In the genomic region with DNA sequence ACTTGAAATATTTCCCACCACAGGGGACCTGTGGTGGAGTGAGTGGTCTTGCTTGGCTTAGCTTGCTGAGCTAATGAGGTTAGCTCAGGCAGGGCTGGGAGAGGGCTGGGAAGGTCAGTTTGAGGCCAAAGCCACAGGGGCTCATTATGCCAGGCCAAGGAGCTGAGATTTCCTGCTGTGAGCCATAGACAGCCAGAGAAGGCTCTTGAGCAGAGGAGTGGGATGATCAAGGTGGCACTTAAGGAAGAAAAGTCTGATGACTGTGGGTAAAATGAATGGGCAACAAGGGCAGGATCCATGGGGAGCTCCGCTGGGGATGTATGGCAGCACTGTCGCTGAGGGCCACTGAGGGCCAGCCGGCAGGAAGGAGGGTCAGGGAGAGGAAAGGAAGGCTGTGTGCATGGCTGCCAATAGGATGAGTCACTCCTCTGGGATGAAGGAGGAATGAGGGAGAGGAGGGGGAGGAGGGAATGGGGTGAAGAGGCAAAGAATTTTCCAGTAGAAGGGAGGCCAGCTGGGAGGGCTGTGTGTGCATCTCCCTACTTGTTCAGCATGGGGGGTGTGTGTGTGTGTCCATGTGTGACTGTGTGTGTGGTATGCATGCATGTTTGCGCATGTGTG, we compare ENCODE assay signal across 10 cellular contexts. TPM values are rescaled to one million over a fixed set of nuclear protein-coding genes. Genes with fewer than 3 reads are reported as not detected.
DNase-seq lines count a peak whose midpoint lies in the region; ATAC-seq and TF ChIP-seq lines count a peak whose summit lies in the region.
"Had no signal": no experiment of that assay in that cellular context is flagged by ENCODE, and none has a peak within 500 bp of the region (broad histone marks: within the 10 kb centered on the region; RNA-seq: fewer than 3 reads in every experiment).

No MANE protein-coding gene starts in this region.

- H3K27me3 ChIP-seq in body of pancreas, result no peaks in the 10 kb centered on the region

- TF ChIP-seq CTCF in HEK293 (tag by site-specific recombination; IDR thresholded peaks at IDR 0.05) (no peak), body of pancreas (IDR thresholded peaks at IDR 0.05) (no peak)

- H3K27ac ChIP-seq in HEK293 (ENCODE audit: extremely low read depth, low read depth, low read length) (no peak overlapping the region), body of pancreas (no peak overlapping the region)

- H3K4me1 ChIP-seq in HEK293 (ENCODE audit: control insufficient read depth, insufficient read depth, low read length) (no peaks in the 10 kb centered on the region), body of pancreas (no peaks in the 10 kb centered on the region)

- no peak for TF ChIP-seq POLR2A in body of pancreas (IDR thresholded peaks at IDR 0.05)

- H3K9me3 ChIP-seq in HEK293 (ENCODE audit: control insufficient read depth, insufficient read depth, low read depth, low read length) (no peaks in the 10 kb centered on the region), body of pancreas (no peaks in the 10 kb centered on the region)

- POLR2A ChIA-PET in HEK293 (lab: Yijun Ruan, JAX), result interaction anchor here (3.4 kb wide), 1 partner anchor 18 kb away, joined by 14 read pairs; the partner anchor contains the start of gene ZNF488

- WGBS in body of pancreas, 2 donors, result 65 to 75% methylated on average over 4 of the region's 4 CpGs

- no peaks in the 10 kb centered on the region for H3K36me3 ChIP-seq in HEK293 (ENCODE audit: control insufficient read depth in 2 of 2, insufficient read depth in 1 of 2, low read length in 2 of 2)
- H3K36me3 ChIP-seq in body of pancreas (replicated peaks in 1 of 2; ENCODE audit: insufficient read depth in 1 of 2, low read depth in 2 of 2), result no peaks in the 10 kb centered on the region

- CTCF ChIA-PET in HEK293 (lab: Yijun Ruan, JAX), result interaction anchor here (0.6 to 1.6 kb wide), 3 partner anchors 11 to 35 kb away, joined by 3 to 7 read pairs (median 4); no protein-coding TSS in a partner anchor

- intact Hi-C loops in body of pancreas (cut with DNase I), result no loop called here

- DNase-seq in body of pancreas (peak in 3 of 4 donors; percentile 18 to 55 (median 20)), iris pigment epithelial cell (ENCODE audit: low read depth) (peak; percentile 78), smooth muscle cell of the brain vasculature (ENCODE audit: low read depth, low spot score) (peak; percentile 83), NCI-H1092 treated with DMSO at 0.1 percent for 48 hours (lab: John Stamatoyannopoulos, UW) (no peak), NCI-H748 treated with DMSO at 0.1 percent for 48 hours (lab: John Stamatoyannopoulos, UW) (no peak)
- DNase-seq: immature natural killer cell; stimulated activated naive CD8-positive, alpha-beta T cell treated with anti-CD3 and anti-CD28 coated beads, Interleukin-15, amount 100 ng/mL, for 72 hours had no signal

- H3K4me3 ChIP-seq in HEK293 (ENCODE audit: low read depth, low read length), result no peak overlapping the region
- H3K4me3 ChIP-seq in body of pancreas, result no peak overlapping the region

- peak; percentile 70 for ATAC-seq in body of pancreas
- ATAC-seq in GM19463 (IDR thresholded peaks at IDR 0.05; ENCODE audit: unreplicated experiment), result no peak
- ATAC-seq in HG02840 (IDR thresholded peaks at IDR 0.05; ENCODE audit: low FRiP score, unreplicated experiment), result no peak
- ATAC-seq: stimulated activated naive CD8-positive, alpha-beta T cell treated with anti-CD3 and anti-CD28 coated beads, Interleukin-15, amount 100 ng/mL, for 72 hours had no signal

TF ChIP-seq in HEK293, 187 proteins besides CTCF, POLR2A, EP300 and RAD21 (continues in another document):
- TF ChIP-seq SP7 (tag by site-specific recombination; IDR thresholded peaks at IDR 0.05) (0 out of 2 replicates have a peak, but pooled peaks have one; percentile 25), ZNF302 (tag by site-specific recombination; IDR thresholded peaks at IDR 0.05; ENCODE audit: low read depth) (no peak), ZIC2 (tag by site-specific recombination; IDR thresholded peaks at IDR 0.05) (peak; percentile 84), ZFP69B (tag by site-specific recombination; IDR thresholded peaks at IDR 0.05) (no peak), ZBTB11 (tag by site-specific recombination; conservative IDR thresholded peaks at IDR 0.05; ENCODE audit: low read depth) (no peak), GLI4 (tag by site-specific recombination; IDR thresholded peaks at IDR 0.05) (peak; percentile 61; the same call in 1 of the 2 replicates), ZNF221 (tag by site-specific recombination; IDR thresholded peaks at IDR 0.05; ENCODE audit: borderline replicate concordance) (no peak), REPIN1 (tag by site-specific recombination; IDR thresholded peaks at IDR 0.05; ENCODE audit: low read depth) (no peak), ZNF223 (tag by site-specific recombination; IDR thresholded peaks at IDR 0.05) (no peak), KLF7 (tag by site-specific recombination; IDR thresholded peaks at IDR 0.05; ENCODE audit: borderline replicate concordance) (no peak), GLIS2 (tag by site-specific recombination; IDR thresholded peaks at IDR 0.05) (peak; percentile 67), GLIS1 (tag by site-specific recombination; IDR thresholded peaks at IDR 0.05) (peak; percentile 50), ZNF629 (tag by site-specific recombination; IDR thresholded peaks at IDR 0.05) (peak; percentile 54; the same call in 1 of the 2 replicates), ZBTB21 (tag by site-specific recombination; IDR thresholded peaks at IDR 0.05) (0 out of 2 replicates have a peak, but pooled peaks have one; percentile 14), ZEB2 (tag by site-specific recombination; IDR thresholded peaks at IDR 0.05) (peak; percentile 31; the same call in 1 of the 2 replicates), ZNF140 (tag by site-specific recombination; IDR thresholded peaks at IDR 0.05) (no peak), ZFP37 (tag by site-specific recombination; IDR thresholded peaks at IDR 0.05) (peak; percentile 54; the same call in 1 of the 2 replicates)
- TF ChIP-seq, protein P1, sequence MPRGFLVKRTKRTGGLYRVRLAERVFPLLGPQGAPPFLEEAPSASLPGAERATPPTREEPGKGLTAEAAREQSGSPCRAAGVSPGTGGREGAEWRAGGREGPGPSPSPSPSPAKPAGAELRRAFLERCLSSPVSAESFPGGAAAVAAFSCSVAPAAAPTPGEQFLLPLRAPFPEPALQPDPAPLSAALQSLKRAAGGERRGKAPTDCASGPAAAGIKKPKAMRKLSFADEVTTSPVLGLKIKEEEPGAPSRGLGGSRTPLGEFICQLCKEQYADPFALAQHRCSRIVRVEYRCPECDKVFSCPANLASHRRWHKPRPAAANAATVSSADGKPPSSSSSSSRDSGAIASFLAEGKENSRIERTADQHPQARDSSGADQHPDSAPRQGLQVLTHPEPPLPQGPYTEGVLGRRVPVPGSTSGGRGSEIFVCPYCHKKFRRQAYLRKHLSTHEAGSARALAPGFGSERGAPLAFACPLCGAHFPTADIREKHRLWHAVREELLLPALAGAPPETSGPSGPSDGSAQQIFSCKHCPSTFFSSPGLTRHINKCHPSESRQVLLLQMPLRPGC (tag by site-specific recombination; IDR thresholded peaks at IDR 0.05), result 0 out of 2 replicates have a peak, but pooled peaks have one; percentile 25
- TF ChIP-seq, protein P2, sequence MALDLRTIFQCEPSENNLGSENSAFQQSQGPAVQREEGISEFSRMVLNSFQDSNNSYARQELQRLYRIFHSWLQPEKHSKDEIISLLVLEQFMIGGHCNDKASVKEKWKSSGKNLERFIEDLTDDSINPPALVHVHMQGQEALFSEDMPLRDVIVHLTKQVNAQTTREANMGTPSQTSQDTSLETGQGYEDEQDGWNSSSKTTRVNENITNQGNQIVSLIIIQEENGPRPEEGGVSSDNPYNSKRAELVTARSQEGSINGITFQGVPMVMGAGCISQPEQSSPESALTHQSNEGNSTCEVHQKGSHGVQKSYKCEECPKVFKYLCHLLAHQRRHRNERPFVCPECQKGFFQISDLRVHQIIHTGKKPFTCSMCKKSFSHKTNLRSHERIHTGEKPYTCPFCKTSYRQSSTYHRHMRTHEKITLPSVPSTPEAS (tag by site-specific recombination; IDR thresholded peaks at IDR 0.05), result peak; percentile 82
- TF ChIP-seq, protein P3, sequence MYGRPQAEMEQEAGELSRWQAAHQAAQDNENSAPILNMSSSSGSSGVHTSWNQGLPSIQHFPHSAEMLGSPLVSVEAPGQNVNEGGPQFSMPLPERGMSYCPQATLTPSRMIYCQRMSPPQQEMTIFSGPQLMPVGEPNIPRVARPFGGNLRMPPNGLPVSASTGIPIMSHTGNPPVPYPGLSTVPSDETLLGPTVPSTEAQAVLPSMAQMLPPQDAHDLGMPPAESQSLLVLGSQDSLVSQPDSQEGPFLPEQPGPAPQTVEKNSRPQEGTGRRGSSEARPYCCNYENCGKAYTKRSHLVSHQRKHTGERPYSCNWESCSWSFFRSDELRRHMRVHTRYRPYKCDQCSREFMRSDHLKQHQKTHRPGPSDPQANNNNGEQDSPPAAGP (tag by site-specific recombination; IDR thresholded peaks at IDR 0.05), result peak; percentile 67; the same call in 1 of the 2 replicates

RNA-seq across cellular contexts. Expression of gene ZNF488, which starts 18.7 kb away (rescaled TPM):
- under 1 TPM in 1 of 2 donors, not detected in 1; 0.26 TPM for total RNA-seq in body of pancreas

RNA-seq across cellular contexts. Expression of gene RBP3, which starts 54.6 kb away (rescaled TPM):
- total RNA-seq in body of pancreas, result not detected

Comparison
In these comparisons a context has a peak if more than half of its experiments do, and no peak if none do; other contexts are left out.
1. DNase-seq: peak in body of pancreas (3 of 4), iris pigment epithelial cell (single experiment) and smooth muscle cell of the brain vasculature (single experiment); none in NCI-H1092 treated with DMSO at 0.1 percent for 48 hours (single experiment) and NCI-H748 treated with DMSO at 0.1 percent for 48 hours (single experiment).